ENCODE assay signal across 26 cellular contexts in the genomic region with DNA sequence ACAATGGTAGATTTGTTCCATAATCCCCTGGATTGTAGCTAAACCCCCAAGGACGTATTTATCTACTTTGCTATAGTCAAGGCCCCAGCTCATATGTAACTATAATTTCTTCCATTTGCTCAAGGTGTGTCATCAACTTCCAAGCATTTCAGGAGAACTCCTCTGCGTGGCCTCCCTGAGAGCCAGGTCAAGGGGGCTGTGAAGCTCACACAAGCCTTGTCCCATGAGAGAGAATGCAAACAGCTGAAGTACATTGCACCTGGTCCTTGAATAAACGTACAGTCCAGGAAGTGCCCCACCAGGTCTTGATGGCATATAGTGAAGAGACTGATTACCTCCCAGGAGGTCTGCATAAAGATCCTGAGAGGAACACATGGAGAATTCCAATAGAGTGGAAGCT.
"Had no signal": no experiment of that assay in that cellular context is flagged by ENCODE, and none has a peak within 500 bp of the region (broad histone marks: within the 10 kb centered on the region; RNA-seq: fewer than 3 reads in every experiment).

No MANE protein-coding gene starts in this region.

- H3K27me3 Mint-ChIP-seq: dendritic cell treated with granulocyte-macrophage colony-stimulating factor and Interleukin-4, amounts not matched to agents 40 ng/mL and 50 ng/mL, for 4 days; naive B cell had no signal

- ATAC-seq: effector memory CD8-positive, alpha-beta T cell; foreskin keratinocyte; gastroesophageal sphincter; heart left ventricle; left colon; left lobe of liver; left ventricle myocardium superior; lower lobe of right lung; mucosa of descending colon had no signal

- H3K36me3 Mint-ChIP-seq: mesothelial cell of epicardium, naive B cell had no signal

- H3K4me3 ChIP-seq: colonic mucosa, esophagus squamous epithelium, gastroesophageal sphincter, heart left ventricle, lower lobe of right lung, mucosa of descending colon had no signal

- H3K4me1 ChIP-seq: colonic mucosa, foreskin keratinocyte, gastroesophageal sphincter, heart left ventricle, lower lobe of right lung had no signal

- H3K27ac Mint-ChIP-seq: dendritic cell treated with granulocyte-macrophage colony-stimulating factor and Interleukin-4, amounts not matched to agents 40 ng/mL and 50 ng/mL, for 4 days; effector memory CD8-positive, alpha-beta T cell; endodermal cell; mesothelial cell of epicardium; naive B cell had no signal

- FAIRE-seq: endometrium, frontal cortex, islet of Langerhans, keratinocyte had no signal

- H3K36me3 ChIP-seq: colonic mucosa, esophagus squamous epithelium, gastroesophageal sphincter, heart left ventricle, lower lobe of right lung had no signal

- H3K9me3 Mint-ChIP-seq: dendritic cell treated with granulocyte-macrophage colony-stimulating factor and Interleukin-4, amounts not matched to agents 40 ng/mL and 50 ng/mL, for 4 days; effector memory CD8-positive, alpha-beta T cell had no signal

- DNase-seq: colonic mucosa; cortex of kidney; effector CD8-positive, alpha-beta T cell; effector memory CD8-positive, alpha-beta T cell; endodermal cell; erythroblast; esophagus squamous epithelium; foreskin keratinocyte; heart left ventricle; hippocampal formation; kidney glomerular epithelial cell; left colon; left ventricle myocardium superior; lower lobe of right lung; mesenchymal stem cell; mucosa of descending colon; naive B cell had no signal

- H3K4me3 Mint-ChIP-seq: dendritic cell treated with granulocyte-macrophage colony-stimulating factor and Interleukin-4, amounts not matched to agents 40 ng/mL and 50 ng/mL, for 4 days; effector memory CD8-positive, alpha-beta T cell; endodermal cell; mesothelial cell of epicardium had no signal

- H3K9me3 ChIP-seq: colonic mucosa, esophagus squamous epithelium, gastroesophageal sphincter, heart left ventricle, lower lobe of right lung, mucosa of descending colon had no signal

- H3K27ac ChIP-seq: colonic mucosa, epithelial cell of prostate, esophagus squamous epithelium, foreskin keratinocyte, gastroesophageal sphincter, heart left ventricle, lower lobe of right lung had no signal

- H3K4me1 Mint-ChIP-seq: endodermal cell, naive B cell had no signal

- H3K27me3 ChIP-seq: colonic mucosa, esophagus squamous epithelium, foreskin keratinocyte, gastroesophageal sphincter, heart left ventricle had no signal
